In genomic region chr17:83199500-83200201, GRCh38 we compare ENCODE assay signal across 9 cellular contexts.
DNase-seq lines count a peak whose midpoint lies in the region; ATAC-seq, FAIRE-seq and TF ChIP-seq lines count a peak whose summit lies in the region.
"Had no signal": no experiment of that assay in that cellular context is flagged by ENCODE, and none has a peak within 500 bp of the region (broad histone marks: within the 10 kb centered on the region; RNA-seq: fewer than 3 reads in every experiment).

No MANE protein-coding gene starts in this region.

- peak overlapping the region; percentile 86 to 94 for H3K4me3 Mint-ChIP-seq in effector memory CD8-positive, alpha-beta T cell
- H3K4me3 Mint-ChIP-seq: brain had no signal

- H3K27ac Mint-ChIP-seq in effector memory CD8-positive, alpha-beta T cell, result peak overlapping the region; percentile 98

- H3K4me1 Mint-ChIP-seq in effector memory CD8-positive, alpha-beta T cell (ENCODE audit: low read depth in 2 of 2), result peaks cover 37 to 51% of the 10 kb centered on the region in 2 donors

- H3K4me2 ChIP-seq in skeletal muscle satellite cell (ENCODE audit: low read length), result peak overlapping the region; percentile 68

- no peaks in the 10 kb centered on the region for H3K27me3 Mint-ChIP-seq in effector memory CD8-positive, alpha-beta T cell

- H3K27ac ChIP-seq in WERI-Rb-1, result no peak overlapping the region

- H3K4me1 ChIP-seq in skeletal muscle satellite cell (ENCODE audit: control insufficient read depth, insufficient read depth, low read length), result peaks cover 86% of the 10 kb centered on the region

- DNase-seq in GM19239 (ENCODE audit: insufficient read length, low spot score) (peak; percentile 54), WERI-Rb-1 (peak; percentile 7), DMS53 (lab: John Stamatoyannopoulos, UW) (no peak), NCI-H82 treated with DMSO at 0.1 percent for 48 hours (lab: John Stamatoyannopoulos, UW; ENCODE audit: unreplicated experiment) (no peak), NCI-H128 (lab: John Stamatoyannopoulos, UW; ENCODE audit: unreplicated experiment) (no peak)
- peak; percentile 43 to 48 (median 44) for DNase-seq in effector memory CD8-positive, alpha-beta T cell

- H3K36me3 Mint-ChIP-seq in effector memory CD8-positive, alpha-beta T cell (ENCODE audit: insufficient read depth), result peaks cover 33% of the 10 kb centered on the region
- H3K36me3 Mint-ChIP-seq: brain had no signal

- H3K9me3 Mint-ChIP-seq in effector memory CD8-positive, alpha-beta T cell, result no peaks in the 10 kb centered on the region

- no peak for FAIRE-seq in GM19239 (lab: Jason Lieb, UNC)

- no peak for TF ChIP-seq CTCF in WERI-Rb-1 (IDR thresholded peaks at IDR 0.05; ENCODE audit: low read depth, low read length)

- peaks cover 11% of the 10 kb centered on the region for H3K9me3 ChIP-seq in WERI-Rb-1 (ENCODE audit: severe bottlenecking)
- H3K9me3 ChIP-seq in skeletal muscle satellite cell (replicated peaks; ENCODE audit: low read length), result no peaks in the 10 kb centered on the region

- peak overlapping the region; percentile 83 for H3K9ac ChIP-seq in skeletal muscle satellite cell (ENCODE audit: low read depth, low read length)

- H3K36me3 ChIP-seq in WERI-Rb-1, result no peaks in the 10 kb centered on the region
- no peaks in the 10 kb centered on the region for H3K36me3 ChIP-seq in skeletal muscle satellite cell (ENCODE audit: insufficient read depth, low read length)

- H3K27me3 ChIP-seq in WERI-Rb-1 (ENCODE audit: insufficient read depth, low read depth, severe bottlenecking), result no peaks in the 10 kb centered on the region
- no peaks in the 10 kb centered on the region for H3K27me3 ChIP-seq in skeletal muscle satellite cell (ENCODE audit: control insufficient read depth, insufficient read depth, low read length)

- peak; percentile 38 for ATAC-seq in effector memory CD8-positive, alpha-beta T cell (replicated peaks)
- no peak for ATAC-seq in GM19395 (IDR thresholded peaks at IDR 0.05; ENCODE audit: unreplicated experiment)

- H3K4me3 ChIP-seq in WERI-Rb-1 (ENCODE audit: low read depth, low read length) (no peak overlapping the region), skeletal muscle satellite cell (ENCODE audit: low read length) (peak overlapping the region; percentile 40)

Comparison
In these comparisons a context has a peak if more than half of its experiments do, and no peak if none do; other contexts are left out.
1. DNase-seq: peak in GM19239 (single experiment), WERI-Rb-1 (single experiment) and effector memory CD8-positive, alpha-beta T cell (3 of 3); none in DMS53 (single experiment), NCI-H82 treated with DMSO at 0.1 percent for 48 hours (single experiment) and NCI-H128 (single experiment).